In genomic region chr14:43475762-43476161, GRCh38 we compare ENCODE assay signal across 19 cellular contexts.
DNase-seq lines count a peak whose midpoint lies in the region; ATAC-seq and TF ChIP-seq lines count a peak whose summit lies in the region.
"Had no signal": no experiment of that assay in that cellular context is flagged by ENCODE, and none has a peak within 500 bp of the region (broad histone marks: within the 10 kb centered on the region; RNA-seq: fewer than 3 reads in every experiment).

No MANE protein-coding gene starts in this region.

- no peak overlapping the region for H3K4me3 Mint-ChIP-seq in progenitor cell of endocrine pancreas (ENCODE audit: low read depth)
- no peak overlapping the region for H3K4me3 Mint-ChIP-seq in stimulated activated effector memory CD8-positive, alpha-beta T cell treated with anti-CD3 and anti-CD28 coated beads, Interleukin-12 subunit alpha, Interleukin-12 subunit beta, amount 100 ng/mL, for 72 hours
- H3K4me3 Mint-ChIP-seq: CD4-positive, alpha-beta T cell; T-helper 17 cell had no signal

- peaks cover 17% of the 10 kb centered on the region for H3K4me1 Mint-ChIP-seq in progenitor cell of endocrine pancreas (ENCODE audit: low read depth)
- no peaks in the 10 kb centered on the region for H3K4me1 Mint-ChIP-seq in stimulated activated effector memory CD8-positive, alpha-beta T cell treated with anti-CD3 and anti-CD28 coated beads, Interleukin-12 subunit alpha, Interleukin-12 subunit beta, amount 100 ng/mL, for 72 hours
- H3K4me1 Mint-ChIP-seq: T-helper 17 cell had no signal

- DNase-seq in DMS53 treated with DMSO at 0.1 percent for 48 hours (lab: John Stamatoyannopoulos, UW; ENCODE audit: unreplicated experiment) (peak; percentile 36), HT1080 (ENCODE audit: low read depth) (peak; percentile 40), RWPE2 (ENCODE audit: low spot score) (no peak), progenitor cell of endocrine pancreas (ENCODE audit: low spot score, unreplicated experiment) (no peak), T-helper 1 cell (no peak)
- DNase-seq in stimulated activated effector memory CD8-positive, alpha-beta T cell treated with anti-CD3 and anti-CD28 coated beads, Interleukin-12 subunit alpha, Interleukin-12 subunit beta, amount 100 ng/mL, for 72 hours (ENCODE audit: low spot score in 2 of 2) = no peak
- DNase-seq: BE2C; CD4-positive, alpha-beta T cell; GOT3; IMR-90; Kasumi-1; NCI-H1930; NCI-H2171 treated with DMSO at 0.1 percent for 48 hours; NCI-H446 treated with DMSO at 0.1 percent for 48 hours; NCI-H774; SHP77 treated with DMSO at 0.1 percent for 48 hours; T-helper 17 cell had no signal

- ATAC-seq in RWPE2 (ENCODE audit: low read depth) (peak; percentile 65; the same call in 2 of the 3 replicates), HG03280 (IDR thresholded peaks at IDR 0.05; ENCODE audit: unreplicated experiment) (no peak)
- ATAC-seq in stimulated activated effector memory CD8-positive, alpha-beta T cell treated with anti-CD3 and anti-CD28 coated beads, Interleukin-12 subunit alpha, Interleukin-12 subunit beta, amount 100 ng/mL, for 72 hours = no peak
- ATAC-seq: Panc1, T-helper 17 cell had no signal

- H3K9me3 Mint-ChIP-seq in progenitor cell of endocrine pancreas (ENCODE audit: low read depth) = peaks cover 3% of the 10 kb centered on the region
- peaks cover 6% of the 10 kb centered on the region for H3K9me3 Mint-ChIP-seq in stimulated activated effector memory CD8-positive, alpha-beta T cell treated with anti-CD3 and anti-CD28 coated beads, Interleukin-12 subunit alpha, Interleukin-12 subunit beta, amount 100 ng/mL, for 72 hours

- peaks cover 3% of the 10 kb centered on the region for H3K27me3 ChIP-seq in RWPE2 (ENCODE audit: insufficient read depth, poor library complexity, severe bottlenecking)
- H3K27me3 ChIP-seq: BE2C had no signal

- H3K27me3 Mint-ChIP-seq in progenitor cell of endocrine pancreas = no peaks in the 10 kb centered on the region
- H3K27me3 Mint-ChIP-seq: CD4-positive, alpha-beta T cell; T-helper 17 cell had no signal

- no peak for TF ChIP-seq CTCF in RWPE2 (IDR thresholded peaks at IDR 0.05; ENCODE audit: poor library complexity, severe bottlenecking)
- TF ChIP-seq CTCF in progenitor cell of endocrine pancreas (IDR thresholded peaks at IDR 0.05; ENCODE audit: unreplicated experiment) = no peak

- H3K27ac Mint-ChIP-seq in progenitor cell of endocrine pancreas = peak overlapping the region; percentile 4
- no peak overlapping the region for H3K27ac Mint-ChIP-seq in stimulated activated effector memory CD8-positive, alpha-beta T cell treated with anti-CD3 and anti-CD28 coated beads, Interleukin-12 subunit alpha, Interleukin-12 subunit beta, amount 100 ng/mL, for 72 hours
- H3K27ac Mint-ChIP-seq: CD4-positive, alpha-beta T cell; T-helper 17 cell had no signal

- no peaks in the 10 kb centered on the region for H3K4me1 ChIP-seq in RWPE2 (ENCODE audit: insufficient read depth, poor library complexity, severe bottlenecking)
- H3K4me1 ChIP-seq: BE2C had no signal

- H3K4me3 ChIP-seq in RWPE2 (ENCODE audit: severe bottlenecking) = no peak overlapping the region

- H3K36me3 ChIP-seq in RWPE2 (ENCODE audit: low read depth) = no peaks in the 10 kb centered on the region
- H3K36me3 ChIP-seq: BE2C had no signal

- H3K9me3 ChIP-seq in RWPE2 (ENCODE audit: severe bottlenecking) = no peaks in the 10 kb centered on the region
- H3K9me3 ChIP-seq: BE2C had no signal

- H3K27ac ChIP-seq in RWPE2 (ENCODE audit: poor library complexity, severe bottlenecking) = no peak overlapping the region

- no peaks in the 10 kb centered on the region for H3K36me3 Mint-ChIP-seq in progenitor cell of endocrine pancreas (ENCODE audit: insufficient read depth)
- no peaks in the 10 kb centered on the region for H3K36me3 Mint-ChIP-seq in stimulated activated effector memory CD8-positive, alpha-beta T cell treated with anti-CD3 and anti-CD28 coated beads, Interleukin-12 subunit alpha, Interleukin-12 subunit beta, amount 100 ng/mL, for 72 hours

Comparison
In these comparisons a context has a peak if more than half of its experiments do, and no peak if none do; other contexts are left out.
1. DNase-seq: peak in DMS53 treated with DMSO at 0.1 percent for 48 hours (single experiment) and HT1080 (single experiment); none in RWPE2 (single experiment), progenitor cell of endocrine pancreas (single experiment), stimulated activated effector memory CD8-positive, alpha-beta T cell treated with anti-CD3 and anti-CD28 coated beads, Interleukin-12 subunit alpha, Interleukin-12 subunit beta, amount 100 ng/mL, for 72 hours (0 of 2) and T-helper 1 cell (0 of 5).